2 cellular contexts compared by ENCODE assay signal in the genomic region with DNA sequence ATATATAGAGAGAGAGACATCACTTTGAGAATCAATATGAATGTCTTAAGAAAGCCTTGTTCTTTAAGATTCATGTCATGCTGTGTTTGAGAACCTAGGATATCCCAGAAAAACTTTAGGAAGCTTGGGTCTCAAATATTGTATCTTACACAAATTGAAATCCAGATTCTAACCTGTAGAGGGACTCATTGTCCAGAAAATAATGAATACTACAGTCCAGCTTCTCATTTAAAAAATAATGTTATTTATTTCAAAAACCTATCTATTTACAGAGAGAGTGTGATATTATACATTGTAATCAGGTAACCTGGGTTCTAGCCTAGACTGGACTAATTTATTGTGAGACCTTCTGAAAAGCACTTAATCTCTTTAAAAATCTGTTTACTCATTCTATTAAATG.
TF ChIP-seq lines count a peak whose summit lies in the region.

No MANE protein-coding gene starts in this region.

TF ChIP-seq in A549, 52 proteins besides CTCF, POLR2A, EP300 and RAD21:
- TF ChIP-seq, protein P1, sequence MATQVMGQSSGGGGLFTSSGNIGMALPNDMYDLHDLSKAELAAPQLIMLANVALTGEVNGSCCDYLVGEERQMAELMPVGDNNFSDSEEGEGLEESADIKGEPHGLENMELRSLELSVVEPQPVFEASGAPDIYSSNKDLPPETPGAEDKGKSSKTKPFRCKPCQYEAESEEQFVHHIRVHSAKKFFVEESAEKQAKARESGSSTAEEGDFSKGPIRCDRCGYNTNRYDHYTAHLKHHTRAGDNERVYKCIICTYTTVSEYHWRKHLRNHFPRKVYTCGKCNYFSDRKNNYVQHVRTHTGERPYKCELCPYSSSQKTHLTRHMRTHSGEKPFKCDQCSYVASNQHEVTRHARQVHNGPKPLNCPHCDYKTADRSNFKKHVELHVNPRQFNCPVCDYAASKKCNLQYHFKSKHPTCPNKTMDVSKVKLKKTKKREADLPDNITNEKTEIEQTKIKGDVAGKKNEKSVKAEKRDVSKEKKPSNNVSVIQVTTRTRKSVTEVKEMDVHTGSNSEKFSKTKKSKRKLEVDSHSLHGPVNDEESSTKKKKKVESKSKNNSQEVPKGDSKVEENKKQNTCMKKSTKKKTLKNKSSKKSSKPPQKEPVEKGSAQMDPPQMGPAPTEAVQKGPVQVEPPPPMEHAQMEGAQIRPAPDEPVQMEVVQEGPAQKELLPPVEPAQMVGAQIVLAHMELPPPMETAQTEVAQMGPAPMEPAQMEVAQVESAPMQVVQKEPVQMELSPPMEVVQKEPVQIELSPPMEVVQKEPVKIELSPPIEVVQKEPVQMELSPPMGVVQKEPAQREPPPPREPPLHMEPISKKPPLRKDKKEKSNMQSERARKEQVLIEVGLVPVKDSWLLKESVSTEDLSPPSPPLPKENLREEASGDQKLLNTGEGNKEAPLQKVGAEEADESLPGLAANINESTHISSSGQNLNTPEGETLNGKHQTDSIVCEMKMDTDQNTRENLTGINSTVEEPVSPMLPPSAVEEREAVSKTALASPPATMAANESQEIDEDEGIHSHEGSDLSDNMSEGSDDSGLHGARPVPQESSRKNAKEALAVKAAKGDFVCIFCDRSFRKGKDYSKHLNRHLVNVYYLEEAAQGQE (IDR thresholded peaks at IDR 0.05): no peak
- TF ChIP-seq RARB (CRISPR knock-in tag; IDR thresholded peaks at IDR 0.05) (no peak), CHD4 (IDR thresholded peaks at IDR 0.05; ENCODE audit: borderline replicate concordance) (no peak), HOXB5 (CRISPR knock-in tag; IDR thresholded peaks at IDR 0.05) (no peak), ZSCAN20 (CRISPR knock-in tag; IDR thresholded peaks at IDR 0.05) (no peak), HDAC2 (IDR thresholded peaks at IDR 0.05) (no peak), HEYL (CRISPR knock-in tag; IDR thresholded peaks at IDR 0.05) (no peak), FOXS1 (CRISPR knock-in tag; IDR thresholded peaks at IDR 0.05) (no peak), RFX5 (IDR thresholded peaks at IDR 0.05) (no peak), HOXA7 (CRISPR knock-in tag; IDR thresholded peaks at IDR 0.05) (no peak)
- TF ChIP-seq, protein P2, sequence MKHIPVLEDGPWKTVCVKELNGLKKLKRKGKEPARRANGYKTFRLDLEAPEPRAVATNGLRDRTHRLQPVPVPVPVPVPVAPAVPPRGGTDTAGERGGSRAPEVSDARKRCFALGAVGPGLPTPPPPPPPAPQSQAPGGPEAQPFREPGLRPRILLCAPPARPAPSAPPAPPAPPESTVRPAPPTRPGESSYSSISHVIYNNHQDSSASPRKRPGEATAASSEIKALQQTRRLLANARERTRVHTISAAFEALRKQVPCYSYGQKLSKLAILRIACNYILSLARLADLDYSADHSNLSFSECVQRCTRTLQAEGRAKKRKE (CRISPR knock-in tag; IDR thresholded peaks at IDR 0.05; ENCODE audit: low read depth): no peak
- TF ChIP-seq, protein P3, sequence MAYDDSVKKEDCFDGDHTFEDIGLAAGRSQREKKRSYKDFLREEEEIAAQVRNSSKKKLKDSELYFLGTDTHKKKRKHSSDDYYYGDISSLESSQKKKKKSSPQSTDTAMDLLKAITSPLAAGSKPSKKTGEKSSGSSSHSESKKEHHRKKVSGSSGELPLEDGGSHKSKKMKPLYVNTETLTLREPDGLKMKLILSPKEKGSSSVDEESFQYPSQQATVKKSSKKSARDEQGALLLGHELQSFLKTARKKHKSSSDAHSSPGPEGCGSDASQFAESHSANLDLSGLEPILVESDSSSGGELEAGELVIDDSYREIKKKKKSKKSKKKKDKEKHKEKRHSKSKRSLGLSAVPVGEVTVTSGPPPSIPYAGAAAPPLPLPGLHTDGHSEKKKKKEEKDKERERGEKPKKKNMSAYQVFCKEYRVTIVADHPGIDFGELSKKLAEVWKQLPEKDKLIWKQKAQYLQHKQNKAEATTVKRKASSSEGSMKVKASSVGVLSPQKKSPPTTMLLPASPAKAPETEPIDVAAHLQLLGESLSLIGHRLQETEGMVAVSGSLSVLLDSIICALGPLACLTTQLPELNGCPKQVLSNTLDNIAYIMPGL (CRISPR knock-in tag; IDR thresholded peaks at IDR 0.05; ENCODE audit: borderline replicate concordance): no peak
- TF ChIP-seq, protein P4, sequence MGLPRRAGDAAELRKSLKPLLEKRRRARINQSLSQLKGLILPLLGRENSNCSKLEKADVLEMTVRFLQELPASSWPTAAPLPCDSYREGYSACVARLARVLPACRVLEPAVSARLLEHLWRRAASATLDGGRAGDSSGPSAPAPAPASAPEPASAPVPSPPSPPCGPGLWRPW (IDR thresholded peaks at IDR 0.05): no peak

TF ChIP-seq in IMR-90, 13 proteins besides CTCF, POLR2A, EP300 and RAD21 (continued from another document):
- TF ChIP-seq, protein P5, sequence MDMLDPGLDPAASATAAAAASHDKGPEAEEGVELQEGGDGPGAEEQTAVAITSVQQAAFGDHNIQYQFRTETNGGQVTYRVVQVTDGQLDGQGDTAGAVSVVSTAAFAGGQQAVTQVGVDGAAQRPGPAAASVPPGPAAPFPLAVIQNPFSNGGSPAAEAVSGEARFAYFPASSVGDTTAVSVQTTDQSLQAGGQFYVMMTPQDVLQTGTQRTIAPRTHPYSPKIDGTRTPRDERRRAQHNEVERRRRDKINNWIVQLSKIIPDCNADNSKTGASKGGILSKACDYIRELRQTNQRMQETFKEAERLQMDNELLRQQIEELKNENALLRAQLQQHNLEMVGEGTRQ (IDR thresholded peaks at IDR 0.05; ENCODE audit: low read depth, low read length): no peak
- TF ChIP-seq, protein P6, sequence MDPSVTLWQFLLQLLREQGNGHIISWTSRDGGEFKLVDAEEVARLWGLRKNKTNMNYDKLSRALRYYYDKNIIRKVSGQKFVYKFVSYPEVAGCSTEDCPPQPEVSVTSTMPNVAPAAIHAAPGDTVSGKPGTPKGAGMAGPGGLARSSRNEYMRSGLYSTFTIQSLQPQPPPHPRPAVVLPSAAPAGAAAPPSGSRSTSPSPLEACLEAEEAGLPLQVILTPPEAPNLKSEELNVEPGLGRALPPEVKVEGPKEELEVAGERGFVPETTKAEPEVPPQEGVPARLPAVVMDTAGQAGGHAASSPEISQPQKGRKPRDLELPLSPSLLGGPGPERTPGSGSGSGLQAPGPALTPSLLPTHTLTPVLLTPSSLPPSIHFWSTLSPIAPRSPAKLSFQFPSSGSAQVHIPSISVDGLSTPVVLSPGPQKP (IDR thresholded peaks at IDR 0.05; ENCODE audit: borderline replicate concordance, low read depth, low read length): no peak
TF ChIP-seq in IMR-90: peak in this region for 0.
